15 cellular contexts compared by ENCODE assay signal in genomic region chr20:47189060-47189459, GRCh38.
"Had no signal": no experiment of that assay in that cellular context is flagged by ENCODE, and none has a peak within 500 bp of the region (broad histone marks: within the 10 kb centered on the region; RNA-seq: fewer than 3 reads in every experiment).

No MANE protein-coding gene starts in this region.

- H3K27me3 Mint-ChIP-seq: stimulated activated memory B cell treated with anti-CD40 and anti-IgM and Interleukin-4, amounts not matched to agents 10 μg/mL and 1 μg/mL and 100 μg/mL, for 72 hours had no signal

- H3K36me3 ChIP-seq: spleen, upper lobe of right lung had no signal

- H3K4me3 Mint-ChIP-seq: activated CD8-positive, alpha-beta memory T cell treated with anti-CD3 and anti-CD28 coated beads, Interleukin-2, amount 10 ng/mL, durations not matched to agents 7 days and 5 days; activated naive CD8-positive, alpha-beta T cell; activated T-cell treated with anti-CD3 and anti-CD28 coated beads, Interleukin-2, amount 50 U/mL, for 24 hours; neural crest cell; stimulated activated memory B cell treated with anti-CD40 and anti-IgM and Interleukin-4, amounts not matched to agents 10 μg/mL and 1 μg/mL and 100 μg/mL, for 72 hours had no signal

- H3K4me3 ChIP-seq: spleen, upper lobe of right lung had no signal

- H3K9me3 ChIP-seq: spleen, upper lobe of right lung had no signal

- H3K27ac Mint-ChIP-seq: activated CD8-positive, alpha-beta memory T cell treated with anti-CD3 and anti-CD28 coated beads, Interleukin-2, amount 10 ng/mL, durations not matched to agents 7 days and 5 days; activated naive CD8-positive, alpha-beta T cell; activated T-cell treated with anti-CD3 and anti-CD28 coated beads, Interleukin-2, amount 50 U/mL, for 24 hours; stimulated activated memory B cell treated with anti-CD40 and anti-IgM and Interleukin-4, amounts not matched to agents 10 μg/mL and 1 μg/mL and 100 μg/mL, for 72 hours had no signal

- H3K79me2 ChIP-seq: parathyroid adenoma had no signal

- H3K4me1 Mint-ChIP-seq: neural crest cell; stimulated activated memory B cell treated with anti-CD40 and anti-IgM and Interleukin-4, amounts not matched to agents 10 μg/mL and 1 μg/mL and 100 μg/mL, for 72 hours had no signal

- H3K27ac ChIP-seq: parathyroid adenoma, spleen, upper lobe of right lung had no signal

- H2AFZ ChIP-seq: parathyroid adenoma had no signal

- DNase-seq: activated CD4-positive, alpha-beta T cell treated with anti-CD3 and anti-CD28 coated beads, Interleukin-2, amount 50 U/mL, for 4 hours; activated CD4-positive, CD25-positive, alpha-beta regulatory T cell treated with anti-CD3 and anti-CD28 coated beads, Interleukin-2, amount 50 U/mL, for 72 hours; activated CD8-positive, alpha-beta memory T cell treated with anti-CD3 and anti-CD28 coated beads, Interleukin-2, amount 10 ng/mL, durations not matched to agents 7 days and 5 days; activated gamma-delta T cell; activated T-cell treated with anti-CD3 and anti-CD28 coated beads, Interleukin-2, amount 50 U/mL, for 24 hours; hippocampal formation; left ventricle myocardium superior; mesendoderm; stimulated activated CD4-positive, alpha-beta T cell treated with anti-CD3 and anti-CD28 coated beads, Interleukin-1b, Interleukin-23, amount 100 ng/mL, for 48 hours; upper lobe of right lung had no signal

- ATAC-seq: activated CD8-positive, alpha-beta memory T cell treated with anti-CD3 and anti-CD28 coated beads, Interleukin-2, amount 10 ng/mL, durations not matched to agents 7 days and 5 days; left ventricle myocardium superior; stimulated activated memory B cell treated with anti-CD40 and anti-IgM and Interleukin-4, amounts not matched to agents 10 μg/mL and 1 μg/mL and 100 μg/mL, for 72 hours; upper lobe of right lung had no signal

- H3K36me3 Mint-ChIP-seq: activated CD8-positive, alpha-beta memory T cell treated with anti-CD3 and anti-CD28 coated beads, Interleukin-2, amount 10 ng/mL, durations not matched to agents 7 days and 5 days; activated naive CD8-positive, alpha-beta T cell; stimulated activated memory B cell treated with anti-CD40 and anti-IgM and Interleukin-4, amounts not matched to agents 10 μg/mL and 1 μg/mL and 100 μg/mL, for 72 hours had no signal

- H3K9me3 Mint-ChIP-seq: activated T-cell treated with anti-CD3 and anti-CD28 coated beads, Interleukin-2, amount 50 U/mL, for 24 hours; stimulated activated memory B cell treated with anti-CD40 and anti-IgM and Interleukin-4, amounts not matched to agents 10 μg/mL and 1 μg/mL and 100 μg/mL, for 72 hours had no signal

- H3K4me1 ChIP-seq: parathyroid adenoma, spleen, upper lobe of right lung had no signal

- H3K9ac ChIP-seq: parathyroid adenoma had no signal
